In genomic region chrX:41245641-41246040, GRCh38 we compare ENCODE assay signal across 29 cellular contexts.
DNase-seq lines count a peak whose midpoint lies in the region; ATAC-seq, FAIRE-seq and TF ChIP-seq lines count a peak whose summit lies in the region.
"Had no signal": no experiment of that assay in that cellular context is flagged by ENCODE, and none has a peak within 500 bp of the region (broad histone marks: within the 10 kb centered on the region; RNA-seq: fewer than 3 reads in every experiment).

No MANE protein-coding gene starts in this region.

- H3K4me3 Mint-ChIP-seq in activated CD4-positive, alpha-beta T cell treated with anti-CD3 and anti-CD28 coated beads for 36 hours = no peak overlapping the region
- H3K4me3 Mint-ChIP-seq: activated CD4-positive, alpha-beta memory T cell treated with anti-CD3 and anti-CD28 coated beads for 36 hours; activated naive CD4-positive, alpha-beta T cell treated with anti-CD3 and anti-CD28 coated beads, Interleukin-2, amount 50 U/mL, for 24 hours; dendritic cell treated with granulocyte-macrophage colony-stimulating factor and Interleukin-4, amounts not matched to agents 40 ng/mL and 50 ng/mL, for 4 days; endodermal cell had no signal

- no peak for ATAC-seq in activated CD4-positive, alpha-beta T cell treated with anti-CD3 and anti-CD28 coated beads for 36 hours
- ATAC-seq: lower lobe of right lung had no signal

- no peaks in the 10 kb centered on the region for H3K36me3 ChIP-seq in HEK293 (ENCODE audit: control insufficient read depth in 2 of 2, insufficient read depth in 1 of 2, low read length in 2 of 2)
- H3K36me3 ChIP-seq: ascending aorta, lower lobe of right lung, ovary, Peyer's patch, tibial nerve had no signal

- intact Hi-C loops in activated CD4-positive, alpha-beta T cell treated with anti-CD3 and anti-CD28 coated beads for 36 hours (cut with DNase I, micrococcal nuclease) = no loop called here

- no peaks in the 10 kb centered on the region for H3K36me3 Mint-ChIP-seq in activated CD4-positive, alpha-beta T cell treated with anti-CD3 and anti-CD28 coated beads for 36 hours (ENCODE audit: low read depth)
- H3K36me3 Mint-ChIP-seq: activated CD4-positive, alpha-beta memory T cell treated with anti-CD3 and anti-CD28 coated beads for 36 hours; activated naive CD4-positive, alpha-beta T cell treated with anti-CD3 and anti-CD28 coated beads, Interleukin-2, amount 50 U/mL, for 24 hours had no signal

- H3K4me3 ChIP-seq in AG10803 (ENCODE audit: low read length) = no peak overlapping the region
- H3K4me3 ChIP-seq in HEK293 (ENCODE audit: low read depth, low read length) = no peak overlapping the region
- H3K4me3 ChIP-seq: ascending aorta, lower lobe of right lung, ovary, Peyer's patch, tibial nerve had no signal

- TF ChIP-seq POLR2A in H54 (IDR thresholded peaks at IDR 0.05; ENCODE audit: low read depth, low read length) = no peak

- no peaks in the 10 kb centered on the region for H3K9me3 ChIP-seq in HEK293 (ENCODE audit: control insufficient read depth, insufficient read depth, low read depth, low read length)
- H3K9me3 ChIP-seq: ascending aorta, Caco-2, lower lobe of right lung, ovary, Peyer's patch, tibial nerve had no signal

- H3K27ac ChIP-seq in HEK293 (ENCODE audit: extremely low read depth, low read depth, low read length) = no peak overlapping the region
- H3K27ac ChIP-seq: ascending aorta, lower lobe of right lung, tibial nerve had no signal

- peak; percentile 88 for DNase-seq in AG10803 (ENCODE audit: low read depth)
- peak; percentile 80 for DNase-seq in amniotic epithelial cell (ENCODE audit: low read depth)
- peak; percentile 57 for DNase-seq in iris pigment epithelial cell (ENCODE audit: low read depth)
- no peak for DNase-seq in H54 (ENCODE audit: insufficient read length, low spot score)
- no peak for DNase-seq in activated CD4-positive, alpha-beta T cell treated with anti-CD3 and anti-CD28 coated beads for 36 hours
- DNase-seq in HuH-7.5 (ENCODE audit: low spot score) = no peak
- DNase-seq in COLO668 (lab: John Stamatoyannopoulos, UW; ENCODE audit: unreplicated experiment) = no peak
- DNase-seq: activated CD4-positive, alpha-beta memory T cell treated with anti-CD3 and anti-CD28 coated beads for 36 hours; activated CD8-positive, alpha-beta memory T cell treated with anti-CD3 and anti-CD28 coated beads, Interleukin-2, amount 50 U/mL, for 48 hours; C1 segment of cervical spinal cord; Caco-2; endodermal cell; head of caudate nucleus; kidney glomerular epithelial cell; lower lobe of right lung; NCI-H1105; NCI-H2029 treated with DMSO at 0.1 percent for 48 hours; NCI-H226; ovary; Peyer's patch; stimulated activated CD4-positive, alpha-beta T cell treated with anti-CD3 and anti-CD28 coated beads, Interleukin-2, amount 100 ng/mL, for 24 hours; T-helper 1 cell had no signal

- no peak overlapping the region for H3K27ac Mint-ChIP-seq in activated CD4-positive, alpha-beta T cell treated with anti-CD3 and anti-CD28 coated beads for 36 hours
- H3K27ac Mint-ChIP-seq: activated CD4-positive, alpha-beta memory T cell treated with anti-CD3 and anti-CD28 coated beads for 36 hours; activated naive CD4-positive, alpha-beta T cell treated with anti-CD3 and anti-CD28 coated beads, Interleukin-2, amount 50 U/mL, for 24 hours; activated T-helper 2 cell treated with anti-CD3 and anti-CD28 coated beads, Interferon-gamma antibody, Interleukin-2, Interleukin-4, amounts not matched to agents 10 μg/mL and 5 μg/mL and 100 μg/mL, durations not matched to agents 14 hours and 24 hours and 36 hours; endodermal cell had no signal

- TF ChIP-seq CTCF in AG10803 (conservative IDR thresholded peaks at IDR 0.05; ENCODE audit: low read length) (no peak), HEK293 (tag by site-specific recombination; IDR thresholded peaks at IDR 0.05) (no peak)

- CTCF ChIA-PET in HEK293 (lab: Yijun Ruan, JAX) = no interaction called here
- CTCF ChIA-PET in activated CD4-positive, alpha-beta T cell treated with anti-CD3 and anti-CD28 coated beads for 36 hours (lab: Charles Lee) = interaction anchor here (0.7 kb wide), 1 partner anchor 783 kb away, joined by 4 read pairs; no protein-coding TSS in a partner anchor

- POLR2A ChIA-PET in HEK293 (lab: Yijun Ruan, JAX) = interaction anchor here (1.1 kb wide), 1 partner anchor 30 kb away, joined by 5 read pairs; no protein-coding TSS in a partner anchor
- POLR2A ChIA-PET in activated CD4-positive, alpha-beta T cell treated with anti-CD3 and anti-CD28 coated beads for 36 hours (lab: Charles Lee) = no interaction called here

- no peaks in the 10 kb centered on the region for H3K27me3 Mint-ChIP-seq in activated CD4-positive, alpha-beta T cell treated with anti-CD3 and anti-CD28 coated beads for 36 hours
- H3K27me3 Mint-ChIP-seq: activated CD4-positive, alpha-beta memory T cell treated with anti-CD3 and anti-CD28 coated beads for 36 hours; activated naive CD4-positive, alpha-beta T cell treated with anti-CD3 and anti-CD28 coated beads, Interleukin-2, amount 50 U/mL, for 24 hours; dendritic cell treated with granulocyte-macrophage colony-stimulating factor and Interleukin-4, amounts not matched to agents 40 ng/mL and 50 ng/mL, for 4 days had no signal

- no peaks in the 10 kb centered on the region for H3K4me1 Mint-ChIP-seq in activated CD4-positive, alpha-beta T cell treated with anti-CD3 and anti-CD28 coated beads for 36 hours
- H3K4me1 Mint-ChIP-seq: activated naive CD4-positive, alpha-beta T cell treated with anti-CD3 and anti-CD28 coated beads, Interleukin-2, amount 50 U/mL, for 24 hours; endodermal cell had no signal

- H3K9me3 Mint-ChIP-seq in activated CD4-positive, alpha-beta T cell treated with anti-CD3 and anti-CD28 coated beads for 36 hours (ENCODE audit: low read depth) = no peaks in the 10 kb centered on the region
- H3K9me3 Mint-ChIP-seq: activated CD4-positive, alpha-beta memory T cell treated with anti-CD3 and anti-CD28 coated beads for 36 hours; activated naive CD4-positive, alpha-beta T cell treated with anti-CD3 and anti-CD28 coated beads, Interleukin-2, amount 50 U/mL, for 24 hours; activated T-helper 2 cell treated with anti-CD3 and anti-CD28 coated beads, Interferon-gamma antibody, Interleukin-2, Interleukin-4, amounts not matched to agents 10 μg/mL and 5 μg/mL and 100 μg/mL, durations not matched to agents 14 hours and 24 hours and 36 hours; dendritic cell treated with granulocyte-macrophage colony-stimulating factor and Interleukin-4, amounts not matched to agents 40 ng/mL and 50 ng/mL, for 4 days had no signal

- no peak for FAIRE-seq in H54 (lab: Jason Lieb, UNC)
- FAIRE-seq: H1 had no signal

- no peaks in the 10 kb centered on the region; the same call in 1 of the 2 replicates for H3K4me1 ChIP-seq in HEK293 (ENCODE audit: control insufficient read depth, insufficient read depth, low read length)
- H3K4me1 ChIP-seq: ascending aorta, Caco-2, lower lobe of right lung, Peyer's patch, tibial nerve had no signal

TF ChIP-seq in HEK293, 187 proteins besides CTCF, POLR2A, EP300 and RAD21:
- TF ChIP-seq PRDM6 (tag by site-specific recombination; IDR thresholded peaks at IDR 0.05) (0 out of 2 replicates have a peak, but pooled peaks have one; percentile 17), YY2 (tag by site-specific recombination; IDR thresholded peaks at IDR 0.05) (no peak), KLF1 (tag by site-specific recombination; IDR thresholded peaks at IDR 0.05) (no peak), ZNF785 (tag by site-specific recombination; IDR thresholded peaks at IDR 0.05) (no peak)

Comparison
In these comparisons a context has a peak if more than half of its experiments do, and no peak if none do; other contexts are left out.
1. DNase-seq: peak in AG10803 (single experiment), amniotic epithelial cell (single experiment) and iris pigment epithelial cell (single experiment); none in H54 (single experiment), activated CD4-positive, alpha-beta T cell treated with anti-CD3 and anti-CD28 coated beads for 36 hours (single experiment), HuH-7.5 (single experiment) and COLO668 (single experiment).